ENCODE assay signal across 18 cellular contexts in genomic region chr6:140571139-140571538, GRCh38.
A peak's percentile ranks its signal among the peaks of the same experiment; 100 is the strongest.
DNase-seq lines count a peak whose midpoint lies in the region; ATAC-seq and TF ChIP-seq lines count a peak whose summit lies in the region.
"Had no signal": no experiment of that assay in that cellular context is flagged by ENCODE, and none has a peak within 500 bp of the region (broad histone marks: within the 10 kb centered on the region; RNA-seq: fewer than 3 reads in every experiment).

No MANE protein-coding gene starts in this region.

- intact Hi-C loops in dorsolateral prefrontal cortex (cut with DNase I), result no loop called here

- H3K36me3 ChIP-seq in osteoblast (ENCODE audit: insufficient read depth, low read length), result no peaks in the 10 kb centered on the region

- no peak for TF ChIP-seq CTCF in AG04449 (IDR thresholded peaks at IDR 0.05; ENCODE audit: insufficient read depth, low read length, missing control alignments)
- no peak for TF ChIP-seq CTCF in chondrocyte (IDR thresholded peaks at IDR 0.05)
- no peak for TF ChIP-seq CTCF in osteoblast (IDR thresholded peaks at IDR 0.05; ENCODE audit: extremely low read depth, low read depth, low read length)
- no peak for TF ChIP-seq CTCF in type B pancreatic cell (conservative IDR thresholded peaks at IDR 0.05)
- TF ChIP-seq CTCF in dorsolateral prefrontal cortex (IDR thresholded peaks at IDR 0.05 in 54 of 56, conservative IDR thresholded peaks at IDR 0.05 in 2 of 56; ENCODE audit: low read depth in 1 of 56, partially characterized antibody in 56 of 56), result no peak

- CTCF ChIA-PET in AG04449 (lab: Yijun Ruan, JAX), result interaction anchor here (1.4 to 2.9 kb wide), 2 partner anchors 33 to 225 kb away, joined by 3 to 8 read pairs; no protein-coding TSS in a partner anchor

- H3K9me3 Mint-ChIP-seq in chondrocyte (ENCODE audit: low read depth) (peaks cover 2% of the 10 kb centered on the region), type B pancreatic cell (no peaks in the 10 kb centered on the region)
- H3K9me3 Mint-ChIP-seq: CD4-positive, alpha-beta T cell had no signal

- POLR2A ChIA-PET in AG04449 (lab: Yijun Ruan, JAX), result interaction anchor here (0.5 to 1.9 kb wide), 2 partner anchors 33 to 227 kb away, joined by 4 to 6 read pairs; no protein-coding TSS in a partner anchor

- H3K4me2 ChIP-seq in osteoblast (ENCODE audit: insufficient read depth, low read length), result no peak overlapping the region
- H3K4me2 ChIP-seq: KMS-11 had no signal

- H3K27me3 Mint-ChIP-seq in chondrocyte (ENCODE audit: low read depth) (no peaks in the 10 kb centered on the region), type B pancreatic cell (no peaks in the 10 kb centered on the region)
- H3K27me3 Mint-ChIP-seq: B cell; CD4-positive, alpha-beta T cell had no signal

- DNase-seq in AG04449 (ENCODE audit: low read depth, low spot score), result peak; percentile 26
- DNase-seq in HCEC 1CT, result peak; percentile 22
- no peak for DNase-seq in chondrocyte (ENCODE audit: low spot score)
- no peak for DNase-seq in osteoblast (ENCODE audit: insufficient read length, low spot score, missing footprints)
- no peak for DNase-seq in type B pancreatic cell (ENCODE audit: extremely low spot score, unreplicated experiment)
- DNase-seq in dorsolateral prefrontal cortex, result no peak
- DNase-seq: CD4-positive, alpha-beta T cell; NCI-H1105 treated with DMSO at 0.1 percent for 48 hours; NCI-H1930; NCI-H2171 treated with DMSO at 0.1 percent for 48 hours; NCI-H510A; NCI-H82 had no signal

- no peaks in the 10 kb centered on the region for H3K27me3 ChIP-seq in osteoblast (ENCODE audit: insufficient read depth, low read length)
- H3K27me3 ChIP-seq in dorsolateral prefrontal cortex, result no peaks in the 10 kb centered on the region

- H3K4me1 ChIP-seq in osteoblast (ENCODE audit: insufficient read depth, low read length), result peaks cover 39% of the 10 kb centered on the region

- no peaks in the 10 kb centered on the region for H4K20me1 ChIP-seq in osteoblast (ENCODE audit: insufficient read depth, low read length)

- H3K27ac Mint-ChIP-seq in chondrocyte (ENCODE audit: unreplicated experiment) (peak overlapping the region; percentile 22), type B pancreatic cell (no peak overlapping the region)
- H3K27ac Mint-ChIP-seq: B cell; CD4-positive, alpha-beta T cell had no signal

- H3K36me3 Mint-ChIP-seq in chondrocyte (ENCODE audit: low read depth), result no peaks in the 10 kb centered on the region
- no peaks in the 10 kb centered on the region for H3K36me3 Mint-ChIP-seq in type B pancreatic cell

- H3K4me3 Mint-ChIP-seq in chondrocyte (ENCODE audit: unreplicated experiment) (no peak overlapping the region), type B pancreatic cell (no peak overlapping the region)
- H3K4me3 Mint-ChIP-seq: B cell; CD4-positive, alpha-beta T cell had no signal

- no peak for ATAC-seq in GM18520 (IDR thresholded peaks at IDR 0.05; ENCODE audit: unreplicated experiment)
- no peak for ATAC-seq in HG03025 (IDR thresholded peaks at IDR 0.05; ENCODE audit: low FRiP score, unreplicated experiment)
- ATAC-seq: Panc1, Right ventricle myocardium inferior had no signal

- no peak overlapping the region for H2AFZ ChIP-seq in osteoblast (ENCODE audit: low read length)

- H3K4me1 Mint-ChIP-seq in chondrocyte (ENCODE audit: low read depth), result peaks cover 45% of the 10 kb centered on the region
- H3K4me1 Mint-ChIP-seq in type B pancreatic cell (ENCODE audit: unreplicated experiment), result peaks cover 3% of the 10 kb centered on the region
- H3K4me1 Mint-ChIP-seq: B cell had no signal

- H3K4me3 ChIP-seq in AG04449 (ENCODE audit: low read depth, low read length) (no peak overlapping the region), osteoblast (ENCODE audit: insufficient read depth, low read length) (no peak overlapping the region), dorsolateral prefrontal cortex (no peak overlapping the region)

- H3K9me3 ChIP-seq in osteoblast (ENCODE audit: low read depth, low read length), result no peaks in the 10 kb centered on the region

- H3K27ac ChIP-seq in osteoblast (ENCODE audit: low read depth, low read length), result peak overlapping the region; percentile 73
- no peak overlapping the region for H3K27ac ChIP-seq in dorsolateral prefrontal cortex
- H3K27ac ChIP-seq: KMS-11 had no signal

- H3K79me2 ChIP-seq in osteoblast (ENCODE audit: insufficient read depth, low read length), result no peaks in the 10 kb centered on the region

Comparison
In these comparisons a context has a peak if more than half of its experiments do, and no peak if none do; other contexts are left out.
1. DNase-seq: peak in AG04449 (single experiment) and HCEC 1CT (single experiment); none in chondrocyte (single experiment), osteoblast (single experiment), type B pancreatic cell (single experiment) and dorsolateral prefrontal cortex (0 of 10).